In the genomic region with DNA sequence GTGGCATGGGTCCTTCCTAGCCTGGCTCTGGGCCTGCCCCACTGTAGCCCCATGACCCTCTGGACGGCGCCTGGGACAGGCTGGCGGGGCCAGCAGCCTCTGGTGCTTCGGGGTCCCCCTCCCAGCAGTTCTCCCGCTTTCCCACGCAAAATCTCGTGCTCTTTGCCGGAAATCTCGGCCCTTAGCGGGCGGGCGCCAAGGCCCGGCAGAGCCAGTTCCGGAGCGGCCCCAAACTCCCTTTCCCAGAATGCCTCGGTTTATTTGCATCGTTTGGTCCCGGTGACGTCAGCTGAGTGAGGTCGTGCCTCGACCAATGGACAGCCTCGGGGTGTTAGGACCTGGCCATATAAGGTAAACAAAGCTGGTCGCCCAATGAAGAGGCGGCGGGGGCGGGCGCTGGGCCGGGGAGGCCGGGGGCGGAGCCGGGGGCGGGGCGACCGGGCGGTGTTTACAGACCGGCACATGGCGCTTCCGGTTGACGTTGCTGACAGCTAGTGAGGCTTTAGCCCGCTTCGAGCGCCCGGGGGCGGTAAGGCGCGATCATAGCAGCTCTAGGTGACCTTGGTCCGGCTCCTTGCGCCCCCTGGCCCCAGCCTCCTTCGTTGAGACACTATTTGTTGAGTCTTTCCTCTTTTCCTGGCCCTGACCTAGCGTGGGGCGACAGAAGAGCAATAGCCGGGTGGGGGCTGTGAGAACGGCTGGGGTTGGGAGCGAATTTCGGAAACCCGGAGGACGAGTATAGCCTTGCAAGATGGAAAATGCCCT, we compare ENCODE assay signal across 8 cellular contexts. TPM values are rescaled to one million over a fixed set of nuclear protein-coding genes. Genes with fewer than 3 reads are reported as not detected.
DNase-seq lines count a peak whose midpoint lies in the region; ATAC-seq and TF ChIP-seq lines count a peak whose summit lies in the region.

No MANE protein-coding gene starts in this region.

- TF ChIP-seq POLR2A in heart left ventricle (IDR thresholded peaks at IDR 0.05) (peak; percentile 66 to 78), upper lobe of left lung (IDR thresholded peaks at IDR 0.05) (peak in 3 of 4 donors; percentile 47 to 83 (median 52))

- H3K27me3 ChIP-seq in heart left ventricle: no peaks in the 10 kb centered on the region
- no peaks in the 10 kb centered on the region for H3K27me3 ChIP-seq in upper lobe of left lung

- H3K4me3 ChIP-seq in heart left ventricle (peak overlapping the region; percentile 43 to 98 (median 77)), upper lobe of left lung (peak overlapping the region; percentile 33 to 100 (median 76))

- ATAC-seq in HG02763 (IDR thresholded peaks at IDR 0.05; ENCODE audit: unreplicated experiment) (peak; percentile 76), heart left ventricle (peak; percentile 88 to 93 (median 92)), upper lobe of left lung (ENCODE audit: low FRiP score in 2 of 2) (peak; percentile 93 to 96)

- WGBS in adipose tissue, 3 donors: 0 to 1% (median 0%) methylated on average over 53 to 57 of the region's 57 CpGs
- WGBS in heart left ventricle, 4 donors: 0 to 1% (median 1%) methylated on average over 29 to 57 of the region's 57 CpGs
- 0 to 5% methylated on average over 15 to 44 of the region's 57 CpGs for WGBS in upper lobe of left lung, 2 donors

- intact Hi-C loops in heart left ventricle (cut with DNase I): loop anchor here in 2 of 10 donors (1.0 to 5.0 kb wide), 4 partner anchors 8 to 341 kb away; a partner anchor contains a TSS

- no peaks in the 10 kb centered on the region for H3K36me3 ChIP-seq in heart left ventricle
- no peaks in the 10 kb centered on the region for H3K36me3 ChIP-seq in upper lobe of left lung

- H3K9me3 ChIP-seq in heart left ventricle (no peaks in the 10 kb centered on the region), upper lobe of left lung (no peaks in the 10 kb centered on the region)

- TF ChIP-seq CTCF in GM12874 (IDR thresholded peaks at IDR 0.05; ENCODE audit: insufficient read depth, low read depth, low read length) (peak; percentile 62), heart left ventricle (IDR thresholded peaks at IDR 0.05) (peak in 10 of 12 donors; percentile 24 to 70 (median 50)), upper lobe of left lung (IDR thresholded peaks at IDR 0.05) (peak in 4 of 6 experiments; percentile 9 to 44 (median 38))

- TF ChIP-seq EP300 in upper lobe of left lung (IDR thresholded peaks at IDR 0.05): peak in 1 of 4 donors; percentile 46

- H3K4me1 ChIP-seq in heart left ventricle: peaks cover 4 to 57% (median 37%) of the 10 kb centered on the region in 12 donors
- peaks cover 49 to 67% (median 60%) of the 10 kb centered on the region in 4 donors for H3K4me1 ChIP-seq in upper lobe of left lung

- DNase-seq in NCI-H1417 (lab: John Stamatoyannopoulos, UW) (peak; percentile 94 to 100 (median 99)), SW 1271 (lab: John Stamatoyannopoulos, UW) (peak; percentile 96 to 97), heart left ventricle (peak; percentile 99 to 100 (median 100)), pons (ENCODE audit: low spot score) (peak; percentile 100), upper lobe of left lung (peak; percentile 100)

- H3K27ac ChIP-seq in adipose tissue (ENCODE audit: low read depth, low read length): peak overlapping the region; percentile 51
- peak overlapping the region; percentile 94 to 99 (median 98) for H3K27ac ChIP-seq in heart left ventricle
- peak overlapping the region; percentile 94 to 97 (median 95) for H3K27ac ChIP-seq in upper lobe of left lung

RNA-seq across cellular contexts. Expression of a gene that starts 1.5 kb away (rescaled TPM):
- 10 to 100 TPM; 12.0 to 34.0 (median 13.2) TPM for polyA plus RNA-seq in adipose tissue
- total RNA-seq in heart left ventricle: 10 to 100 TPM in 8 of 9 donors, 1 to 10 TPM in 1; 9.1 to 38.9 (median 18.7) TPM
- polyA plus RNA-seq in heart left ventricle: 10 to 100 TPM; 23.7 to 33.9 TPM
- 10 to 100 TPM; 14.9 to 43.9 (median 25.8) TPM for total RNA-seq in upper lobe of left lung

RNA-seq across cellular contexts. Expression of a gene that starts 8.4 kb away (rescaled TPM):
- polyA plus RNA-seq in adipose tissue (10 to 100 TPM; 15.2 to 31.7 (median 20.1) TPM), heart left ventricle (10 to 100 TPM; 17.9 to 36.9 TPM)
- total RNA-seq in heart left ventricle (10 to 100 TPM; 28.5 to 75.0 (median 42.0) TPM), upper lobe of left lung (100 to 1,000 TPM in 3 of 6 donors, 10 to 100 TPM in 3; 49.0 to 148 (median 99.1) TPM)

Comparison
In these comparisons a context has a peak if more than half of its experiments do, and no peak if none do; other contexts are left out.
1. Peak in every context shown above with its lines: DNase-seq, ATAC-seq, H3K4me3 ChIP-seq and H3K27ac ChIP-seq.